1 cellular context compared by ENCODE assay signal in the genomic region with DNA sequence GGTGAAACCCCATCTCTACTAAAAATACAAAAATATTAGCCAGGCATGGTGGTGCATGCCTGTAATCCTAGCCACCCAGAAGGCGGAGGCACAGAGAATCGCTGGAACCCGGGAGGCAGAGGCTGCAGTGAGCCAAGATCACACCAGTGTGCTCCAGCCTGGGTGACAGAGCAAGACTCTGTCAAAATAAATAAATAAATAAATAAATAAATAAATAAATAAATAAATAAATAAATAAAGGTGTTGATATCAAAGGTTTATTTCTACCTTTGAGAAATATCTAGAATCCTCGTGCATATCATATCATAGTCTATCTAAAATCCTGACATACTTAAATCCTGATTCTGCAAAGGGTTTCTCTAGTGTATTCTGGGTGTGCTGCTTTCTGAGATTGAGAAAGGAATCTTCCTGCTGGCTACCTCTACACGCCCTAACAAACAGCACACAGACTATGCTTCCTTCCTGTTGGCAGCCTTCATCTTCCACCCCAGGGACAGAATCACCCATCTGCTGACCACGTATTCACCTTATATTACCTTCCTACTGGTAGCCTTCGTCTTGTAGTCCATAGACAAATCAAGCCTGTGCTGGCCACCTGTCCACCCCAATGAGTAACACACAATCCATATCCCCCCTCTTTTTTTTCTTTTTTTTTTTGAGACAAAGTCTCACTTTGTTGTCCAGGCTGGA.
TF ChIP-seq lines count a peak whose summit lies in the region.

No MANE protein-coding gene starts in this region.

TF ChIP-seq in endothelial cell of umbilical vein, 7 proteins besides CTCF, POLR2A, EP300 and RAD21 (continued from another document):
- no peak for TF ChIP-seq POLR2AphosphoS5 (IDR thresholded peaks at IDR 0.05; ENCODE audit: insufficient read depth, low read depth, low read length)
- TF ChIP-seq EZH2 (IDR thresholded peaks at IDR 0.05; ENCODE audit: borderline replicate concordance, low read depth, low read length, severe bottlenecking), result no peak
